ENCODE assay signal across 9 cellular contexts in the genomic region with DNA sequence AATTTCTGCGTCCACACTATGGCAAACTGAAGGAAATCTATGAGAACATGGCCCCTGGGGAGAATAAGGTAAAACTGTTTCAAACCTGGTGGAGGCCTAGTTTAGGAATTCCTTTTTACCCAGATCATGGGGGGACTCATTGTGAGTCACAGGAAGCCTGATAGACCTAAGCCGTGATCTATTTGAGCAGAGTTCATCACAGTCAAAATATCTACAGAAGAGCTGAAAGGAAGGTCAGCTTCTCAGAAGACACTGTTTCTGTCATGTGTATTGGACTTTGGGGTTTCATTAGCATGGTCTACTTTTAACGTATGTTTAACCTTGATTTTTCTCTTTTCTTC. TPM values are rescaled to one million over a fixed set of nuclear protein-coding genes. Genes with fewer than 3 reads are reported as not detected.
A peak's percentile ranks its signal among the peaks of the same experiment; 100 is the strongest.
DNase-seq lines count a peak whose midpoint lies in the region; ATAC-seq, FAIRE-seq and TF ChIP-seq lines count a peak whose summit lies in the region.
"Had no signal": no experiment of that assay in that cellular context is flagged by ENCODE, and none has a peak within 500 bp of the region (broad histone marks: within the 10 kb centered on the region; RNA-seq: fewer than 3 reads in every experiment).

No MANE protein-coding gene starts in this region.

- H3K36me3 ChIP-seq in GM23248 (ENCODE audit: low read depth) (peaks cover 48% of the 10 kb centered on the region), PC-9 (ENCODE audit: low read depth) (peaks cover 49% of the 10 kb centered on the region), endothelial cell of umbilical vein (ENCODE audit: control insufficient read depth in 2 of 2, extremely low read depth in 1 of 2, insufficient read depth in 2 of 2, low read length in 2 of 2) (peaks cover 28 to 31% of the 10 kb centered on the region in 2 experiments), psoas muscle (ENCODE audit: insufficient read depth in 1 of 2, low read depth in 1 of 2) (peaks cover 27 to 56% of the 10 kb centered on the region in 2 donors)

- no peaks in the 10 kb centered on the region for H3K27me3 ChIP-seq in GM23248 (replicated peaks; ENCODE audit: insufficient read depth)
- H3K27me3 ChIP-seq in PC-9 (ENCODE audit: insufficient read depth, low read depth): no peaks in the 10 kb centered on the region
- H3K27me3 ChIP-seq in endothelial cell of umbilical vein (ENCODE audit: control insufficient read depth in 2 of 2, insufficient read depth in 2 of 2, low read length in 2 of 2): no peaks in the 10 kb centered on the region
- H3K27me3 ChIP-seq in psoas muscle (ENCODE audit: insufficient read depth in 3 of 3, low read length in 2 of 3): no peaks in the 10 kb centered on the region

- H3K9me3 ChIP-seq in GM23248 (ENCODE audit: low read depth) (no peaks in the 10 kb centered on the region), PC-9 (ENCODE audit: insufficient read depth, low read depth) (no peaks in the 10 kb centered on the region), endothelial cell of umbilical vein (replicated peaks; ENCODE audit: control insufficient read depth, insufficient read depth, low read length) (no peaks in the 10 kb centered on the region), psoas muscle (no peaks in the 10 kb centered on the region)

- no peaks in the 10 kb centered on the region for H4K20me1 ChIP-seq in GM23248 (ENCODE audit: insufficient read depth)
- peaks cover 48% of the 10 kb centered on the region for H4K20me1 ChIP-seq in PC-9 (ENCODE audit: insufficient read depth)
- H4K20me1 ChIP-seq in endothelial cell of umbilical vein (replicated peaks; ENCODE audit: control insufficient read depth, extremely low read depth, insufficient read depth, low read length): no peaks in the 10 kb centered on the region

- peak; percentile 83 for FAIRE-seq in endothelial cell of umbilical vein (lab: Jason Lieb, UNC)
- FAIRE-seq: endometrium had no signal

- no peak for ATAC-seq in psoas muscle
- no peak for ATAC-seq in GM18519 (IDR thresholded peaks at IDR 0.05; ENCODE audit: low FRiP score, unreplicated experiment)

- in situ Hi-C loops in GM23248 (cut with MboI): no loop called here

- H3K4me3 ChIP-seq in GM23248 (peak overlapping the region; percentile 97), PC-9 (peak overlapping the region; percentile 100), endothelial cell of umbilical vein (replicated peaks in 1 of 3; ENCODE audit: insufficient read depth in 1 of 3, low read depth in 1 of 3, low read length in 3 of 3) (peak overlapping the region in 2 of 3 experiments; percentile 88 to 89), psoas muscle (peak overlapping the region; percentile 97)

- dilution Hi-C loops in endothelial cell of umbilical vein (cut with MboI; ENCODE audit: extremely low pct_ligation_motif_present, low sequenced_read_pairs): no loop called here

- CTCF ChIA-PET in PC-9 (lab: Charles Lee) (no interaction called here), endothelial cell of umbilical vein (lab: Charles Lee) (interaction anchor here (1.4 to 1.5 kb wide), 2 partner anchors 11 to 40 kb away, joined by 3 to 4 read pairs; no protein-coding TSS in a partner anchor)

- peaks cover 63% of the 10 kb centered on the region for H3K79me2 ChIP-seq in GM23248 (ENCODE audit: insufficient read depth)
- peaks cover 58% of the 10 kb centered on the region for H3K79me2 ChIP-seq in PC-9 (ENCODE audit: low read depth)
- H3K79me2 ChIP-seq in endothelial cell of umbilical vein (ENCODE audit: control insufficient read depth, insufficient read depth, low read length): peaks cover 54% of the 10 kb centered on the region

- no peak for TF ChIP-seq CTCF in PC-9 (conservative IDR thresholded peaks at IDR 0.05)
- TF ChIP-seq CTCF in endothelial cell of umbilical vein (IDR thresholded peaks at IDR 0.05; ENCODE audit: extremely low read depth in 1 of 2, insufficient read depth in 1 of 2, low read depth in 1 of 2, low read length in 2 of 2): no peak
- no peak for TF ChIP-seq CTCF in psoas muscle (IDR thresholded peaks at IDR 0.05)

- H3K4me1 ChIP-seq in GM23248 (ENCODE audit: insufficient read depth) (peaks cover 19% of the 10 kb centered on the region), PC-9 (replicated peaks; ENCODE audit: insufficient read depth) (peaks cover 15% of the 10 kb centered on the region), endothelial cell of umbilical vein (ENCODE audit: control insufficient read depth, extremely low read depth, insufficient read depth, low read length) (peaks cover 13% of the 10 kb centered on the region), psoas muscle (peaks cover 25% of the 10 kb centered on the region)

- POLR2A ChIA-PET in PC-9 (lab: Charles Lee; ENCODE audit: unreplicated experiment): no interaction called here
- POLR2A ChIA-PET in endothelial cell of umbilical vein (lab: Charles Lee): no interaction called here

- DNase-seq in GM23248 (peak; percentile 78), PC-9 (peak in 1 of 2 experiments; percentile 77), endothelial cell of umbilical vein (ENCODE audit: low read depth, low spot score) (peak; percentile 29), psoas muscle (no peak), KG1 (lab: John Stamatoyannopoulos, UW) (no peak), CD1c-positive myeloid dendritic cell (ENCODE audit: extremely low spot score) (no peak)
- DNase-seq: NCI-H69 had no signal

- WGBS in GM23248 (ENCODE audit: low coverage in 1 of 2, low lambda C conversion rate in 2 of 2, missing lambda C conversion rate in 2 of 2), 2 experiments: 2 to 12% methylated on average over 3 of the region's 3 CpGs
- WGBS in psoas muscle, 3 donors: 75 to 80% (median 76%) methylated on average over 3 of the region's 3 CpGs

- H3K4me2 ChIP-seq in GM23248 (ENCODE audit: unreplicated experiment) (peak overlapping the region; percentile 91), PC-9 (peak overlapping the region; percentile 96), endothelial cell of umbilical vein (ENCODE audit: insufficient read depth, low read length) (peak overlapping the region; percentile 87)

- peak overlapping the region; percentile 80 for H3K27ac ChIP-seq in GM23248
- peak overlapping the region; percentile 57 for H3K27ac ChIP-seq in PC-9
- H3K27ac ChIP-seq in endothelial cell of umbilical vein (ENCODE audit: insufficient read depth, low read depth, low read length): peak overlapping the region; percentile 70
- peak overlapping the region; percentile 84 for H3K27ac ChIP-seq in psoas muscle

- BruUV-seq in PC-9 (replicated peaks; lab: Mats Ljungman, UMichigan) (no TSS peak), endothelial cell of umbilical vein (replicated peaks; lab: Mats Ljungman, UMichigan) (no TSS peak)

- intact Hi-C loops in PC-9 (cut with micrococcal nuclease; ENCODE audit: unreplicated experiment): no loop called here
- intact Hi-C loops in endothelial cell of umbilical vein (cut with micrococcal nuclease): no loop called here
- intact Hi-C loops in psoas muscle (cut with DNase I): loop anchor here in 1 of 2 donors (5.0 kb wide), 1 partner anchor 42 kb away; no protein-coding TSS in a partner anchor

- no peak overlapping the region for H2AFZ ChIP-seq in GM23248
- no peak overlapping the region for H2AFZ ChIP-seq in PC-9
- no peak overlapping the region for H2AFZ ChIP-seq in endothelial cell of umbilical vein (ENCODE audit: low read depth, low read length)

- no peaks in the 10 kb centered on the region for H3K9me1 ChIP-seq in endothelial cell of umbilical vein (replicated peaks; ENCODE audit: control insufficient read depth, extremely low read depth, insufficient read depth, low read length)

- H3K9me2 ChIP-seq in GM23248 (ENCODE audit: insufficient read depth): no peaks in the 10 kb centered on the region
- no peaks in the 10 kb centered on the region for H3K9me2 ChIP-seq in PC-9 (ENCODE audit: insufficient read depth)

- TF ChIP-seq POLR2A in endothelial cell of umbilical vein (IDR thresholded peaks at IDR 0.05; ENCODE audit: low read depth, low read length): no peak

- H3F3A ChIP-seq in GM23248 (ENCODE audit: insufficient read depth) (peaks cover 35% of the 10 kb centered on the region), PC-9 (ENCODE audit: insufficient read depth, low read depth) (peaks cover 63% of the 10 kb centered on the region; the same call in 1 of the 2 replicates)

- peak overlapping the region; percentile 91 for H3K9ac ChIP-seq in GM23248
- peak overlapping the region; percentile 90 for H3K9ac ChIP-seq in endothelial cell of umbilical vein (replicated peaks; ENCODE audit: extremely low read depth, insufficient read depth, low read length)

RNA-seq across cellular contexts. Expression of a gene that starts 1.3 kb away (rescaled TPM):
- total RNA-seq in GM23248 (2014; rRNA removed; shearing (Covaris generic)): 596 and 602 TPM in 2 replicates
- polyA plus RNA-seq in GM23248 (2016; fragmentation: Nextera tagmentation; extraction: Ambion mirVana) (513 and 518 TPM in 2 replicates), endothelial cell of umbilical vein (358 and 414 TPM in 2 replicates), psoas muscle (100 to 1,000 TPM; 344 to 898 (median 873) TPM)
- total RNA-seq in PC-9 (2021) (521 and 788 TPM in 2 replicates), endothelial cell of umbilical vein (400 and 435 TPM in 2 replicates), psoas muscle (100 to 1,000 TPM; 338 to 440 (median 424) TPM)
- polyA plus RNA-seq in endothelial cell of umbilical vein (2011; cell fraction: cytosol; rRNA removed): 266 and 278 TPM in 2 replicates
- 416 and 477 TPM in 2 replicates for polyA plus RNA-seq in endothelial cell of umbilical vein (2011; cell fraction: nucleus; rRNA removed)
- 316 and 537 TPM in 2 replicates for polyA plus RNA-seq in endothelial cell of umbilical vein (2012)
- polyA minus RNA-seq in endothelial cell of umbilical vein: 564 and 571 TPM in 2 replicates
- 395 TPM for polyA minus RNA-seq in endothelial cell of umbilical vein (2011; cell fraction: cytosol; rRNA and poly(A)+ RNA removed)
- polyA minus RNA-seq in endothelial cell of umbilical vein (2011; cell fraction: nucleus; rRNA and poly(A)+ RNA removed): 166 and 239 TPM in 2 replicates

RNA-seq across cellular contexts. Expression of a gene that starts 14.1 kb away (rescaled TPM):
- total RNA-seq in GM23248 (2014; rRNA removed; shearing (Covaris generic)): 366 and 370 TPM in 2 replicates
- polyA plus RNA-seq in GM23248 (2016; fragmentation: Nextera tagmentation; extraction: Ambion mirVana) (183 and 184 TPM in 2 replicates), endothelial cell of umbilical vein (355 and 401 TPM in 2 replicates), psoas muscle (100 to 1,000 TPM; 395 to 787 (median 628) TPM)
- total RNA-seq in PC-9 (2021) (657 and 721 TPM in 2 replicates), endothelial cell of umbilical vein (524 and 532 TPM in 2 replicates), psoas muscle (100 to 1,000 TPM; 448 to 726 (median 633) TPM)
- polyA plus RNA-seq in endothelial cell of umbilical vein (2011; cell fraction: cytosol; rRNA removed): 305 and 332 TPM in 2 replicates
- polyA plus RNA-seq in endothelial cell of umbilical vein (2011; cell fraction: nucleus; rRNA removed): 513 and 525 TPM in 2 replicates
- polyA plus RNA-seq in endothelial cell of umbilical vein (2012): 236 and 329 TPM in 2 replicates
- 474 and 526 TPM in 2 replicates for polyA minus RNA-seq in endothelial cell of umbilical vein
- polyA minus RNA-seq in endothelial cell of umbilical vein (2011; cell fraction: cytosol; rRNA and poly(A)+ RNA removed): 242 TPM
- 207 and 228 TPM in 2 replicates for polyA minus RNA-seq in endothelial cell of umbilical vein (2011; cell fraction: nucleus; rRNA and poly(A)+ RNA removed)

RNA-seq across cellular contexts. Expression of a gene that starts 24.5 kb away (rescaled TPM):
- not detected in 2 replicates for total RNA-seq in GM23248 (2014; rRNA removed; shearing (Covaris generic))
- polyA plus RNA-seq in GM23248 (2016; fragmentation: Nextera tagmentation; extraction: Ambion mirVana): not detected in 2 replicates
- total RNA-seq in PC-9 (2021): not detected in 2 replicates
- not detected in 2 replicates for total RNA-seq in endothelial cell of umbilical vein
- polyA plus RNA-seq in endothelial cell of umbilical vein: not detected in 2 replicates
- polyA plus RNA-seq in endothelial cell of umbilical vein (2011; cell fraction: cytosol; rRNA removed): not detected in 2 replicates
- polyA plus RNA-seq in endothelial cell of umbilical vein (2011; cell fraction: nucleus; rRNA removed): not detected in 2 replicates
- not detected in 2 replicates for polyA plus RNA-seq in endothelial cell of umbilical vein (2012)
- not detected in 2 replicates for polyA minus RNA-seq in endothelial cell of umbilical vein
- not detected for polyA minus RNA-seq in endothelial cell of umbilical vein (2011; cell fraction: cytosol; rRNA and poly(A)+ RNA removed)
- polyA minus RNA-seq in endothelial cell of umbilical vein (2011; cell fraction: nucleus; rRNA and poly(A)+ RNA removed): not detected in 2 replicates
- not detected for total RNA-seq in psoas muscle
- polyA plus RNA-seq in psoas muscle: not detected

RNA-seq across cellular contexts. Expression of a gene that starts 37.1 kb away (rescaled TPM):
- total RNA-seq in GM23248 (2014; rRNA removed; shearing (Covaris generic)): 24.5 and 44.9 TPM in 2 replicates
- polyA plus RNA-seq in GM23248 (2016; fragmentation: Nextera tagmentation; extraction: Ambion mirVana): 5.6 and 7.0 TPM in 2 replicates
- total RNA-seq in PC-9 (2021): 25.5 and 28.2 TPM in 2 replicates
- 19.9 and 26.8 TPM in 2 replicates for total RNA-seq in endothelial cell of umbilical vein
- 29.9 and 34.1 TPM in 2 replicates for polyA plus RNA-seq in endothelial cell of umbilical vein
- 22.5 and 34.2 TPM in 2 replicates for polyA plus RNA-seq in endothelial cell of umbilical vein (2011; cell fraction: cytosol; rRNA removed)
- 27.8 and 36.3 TPM in 2 replicates for polyA plus RNA-seq in endothelial cell of umbilical vein (2011; cell fraction: nucleus; rRNA removed)
- polyA plus RNA-seq in endothelial cell of umbilical vein (2012): 15.8 and 22.6 TPM in 2 replicates
- polyA minus RNA-seq in endothelial cell of umbilical vein: 19.1 and 21.9 TPM in 2 replicates
- 10.8 TPM for polyA minus RNA-seq in endothelial cell of umbilical vein (2011; cell fraction: cytosol; rRNA and poly(A)+ RNA removed)
- polyA minus RNA-seq in endothelial cell of umbilical vein (2011; cell fraction: nucleus; rRNA and poly(A)+ RNA removed): 12.3 and 12.8 TPM in 2 replicates
- 10 to 100 TPM; 12.6 to 20.3 (median 13.9) TPM for total RNA-seq in psoas muscle
- 10 to 100 TPM; 12.9 to 26.8 (median 20.2) TPM for polyA plus RNA-seq in psoas muscle

RNA-seq across cellular contexts. Expression of a gene that starts 39.0 kb away (rescaled TPM):
- total RNA-seq in GM23248 (2014; rRNA removed; shearing (Covaris generic)): 0.11 TPM in 1 of 2 replicates, not detected in the other
- polyA plus RNA-seq in GM23248 (2016; fragmentation: Nextera tagmentation; extraction: Ambion mirVana) (0.14 TPM in 1 of 2 replicates, not detected in the other), endothelial cell of umbilical vein (0.11 TPM in 1 of 2 replicates, not detected in the other), psoas muscle (under 1 TPM in 2 of 3 donors, not detected in 1; 0.01 to 0.52 TPM)
- total RNA-seq in PC-9 (2021) (2.2 and 2.6 TPM in 2 replicates), endothelial cell of umbilical vein (not detected in 2 replicates), psoas muscle (not detected)
- polyA plus RNA-seq in endothelial cell of umbilical vein (2011; cell fraction: cytosol; rRNA removed): 0.06 and 0.07 TPM in 2 replicates
- polyA plus RNA-seq in endothelial cell of umbilical vein (2011; cell fraction: nucleus; rRNA removed): not detected in 2 replicates
- not detected in 2 replicates for polyA plus RNA-seq in endothelial cell of umbilical vein (2012)
- polyA minus RNA-seq in endothelial cell of umbilical vein: 0.19 TPM in 1 of 2 replicates, not detected in the other
- 5.5 TPM for polyA minus RNA-seq in endothelial cell of umbilical vein (2011; cell fraction: cytosol; rRNA and poly(A)+ RNA removed)
- polyA minus RNA-seq in endothelial cell of umbilical vein (2011; cell fraction: nucleus; rRNA and poly(A)+ RNA removed): not detected in 2 replicates

Comparison
In these comparisons a context has a peak if more than half of its experiments do, and no peak if none do; other contexts are left out.
1. DNase-seq: peak in GM23248 (single experiment) and endothelial cell of umbilical vein (single experiment); none in psoas muscle (0 of 2), KG1 (single experiment) and CD1c-positive myeloid dendritic cell (single experiment).
2. Peak in every context shown above with its lines, with median percentiles within 50 percentile points of each other: H3K27ac ChIP-seq, H3K4me2 ChIP-seq and H3K4me3 ChIP-seq.